14 cellular contexts compared by ENCODE assay signal in the genomic region with DNA sequence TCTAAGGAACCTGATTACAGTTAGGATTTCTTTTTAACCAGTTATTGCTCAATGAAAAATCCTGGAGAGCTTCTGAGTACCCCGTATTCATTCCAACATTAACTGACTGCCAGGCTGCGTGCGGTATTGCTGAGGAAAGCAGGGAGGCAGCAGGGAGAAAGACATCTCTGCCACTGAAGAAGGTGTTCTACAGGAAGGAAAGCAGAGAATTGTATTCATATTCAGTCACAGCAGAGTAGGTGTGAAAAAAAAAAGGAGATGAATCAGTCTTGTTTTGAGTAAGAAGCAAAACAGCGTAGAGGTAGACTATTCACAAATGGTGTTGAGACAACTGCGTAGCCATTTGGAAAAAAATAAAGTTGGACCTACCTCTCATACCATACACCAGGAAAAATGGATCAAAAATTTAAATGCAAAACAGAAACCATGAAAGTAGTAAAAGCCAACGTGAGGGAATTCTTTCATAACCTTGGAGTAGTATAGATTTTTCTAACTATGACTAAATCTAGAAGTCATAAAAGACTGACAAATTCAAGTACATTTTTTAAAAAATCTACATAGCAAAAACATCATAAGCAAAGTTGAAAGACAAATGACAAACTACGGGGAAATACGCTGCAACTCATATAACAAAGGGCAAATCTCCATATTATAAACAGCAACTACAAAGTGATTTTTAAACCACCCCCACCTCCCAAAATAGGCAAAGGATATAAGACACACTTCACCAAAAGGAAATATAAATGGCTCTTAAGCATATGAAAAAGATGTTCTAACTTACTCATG. TPM values are rescaled to one million over a fixed set of nuclear protein-coding genes. Genes with fewer than 3 reads are reported as not detected.
DNase-seq lines count a peak whose midpoint lies in the region; ATAC-seq lines count a peak whose summit lies in the region.
"Had no signal": no experiment of that assay in that cellular context is flagged by ENCODE, and none has a peak within 500 bp of the region (broad histone marks: within the 10 kb centered on the region; RNA-seq: fewer than 3 reads in every experiment).

No MANE protein-coding gene starts in this region.

- 93% methylated on average over 8 of the region's 8 CpGs for WGBS in right cardiac atrium

- no peaks in the 10 kb centered on the region for H3K27me3 ChIP-seq in right cardiac atrium (ENCODE audit: control insufficient read depth, insufficient read depth)

- ATAC-seq in GM21619 (IDR thresholded peaks at IDR 0.05; ENCODE audit: unreplicated experiment) (peak; percentile 69), HG03442 (IDR thresholded peaks at IDR 0.05; ENCODE audit: unreplicated experiment) (peak; percentile 81), GM21367 (IDR thresholded peaks at IDR 0.05; ENCODE audit: unreplicated experiment) (no peak), right cardiac atrium (no peak)
- ATAC-seq in natural killer cell treated with Interleukin-12 subunit alpha and Interleukin-12 subunit beta and Interleukin-15 and Interleukin-18, amount 100 ng/mL, for 72 hours = peak; percentile 87 to 89
- ATAC-seq: A549, left colon had no signal

- H3K9me3 ChIP-seq in right cardiac atrium (ENCODE audit: control insufficient read depth, low read length) = no peaks in the 10 kb centered on the region
- H3K9me3 ChIP-seq: A549 had no signal

- in situ Hi-C loops in KBM-7 (cut with MboI; ENCODE audit: low pct_unique_long_range_greater_than_20kb, low sequenced_read_pairs) = no loop called here

- peak overlapping the region; percentile 6 for H3K4me3 Mint-ChIP-seq in activated CD4-positive, alpha-beta T cell treated with anti-CD3 and anti-CD28 coated beads, Interleukin-2, amount 10 ng/mL, durations not matched to agents 24 days and 14 days
- H3K4me3 Mint-ChIP-seq in natural killer cell treated with Interleukin-12 subunit alpha and Interleukin-12 subunit beta and Interleukin-15 and Interleukin-18, amount 100 ng/mL, for 72 hours = peak overlapping the region; percentile 59
- H3K4me3 Mint-ChIP-seq: activated naive CD8-positive, alpha-beta T cell treated with anti-CD3 and anti-CD28 coated beads, Interleukin-2, amount 10 ng/mL, durations not matched to agents 7 days and 5 days had no signal

- DNase-seq in activated CD4-positive, alpha-beta T cell treated with anti-CD3 and anti-CD28 coated beads, Interleukin-2, amount 10 ng/mL, durations not matched to agents 24 days and 14 days = no peak
- DNase-seq in activated CD4-positive, alpha-beta T cell treated with anti-CD3 and anti-CD28 coated beads, Interleukin-2, amount 50 U/mL, for 48 hours = no peak
- no peak for DNase-seq in natural killer cell treated with Interleukin-12 subunit alpha and Interleukin-12 subunit beta and Interleukin-15 and Interleukin-18, amount 100 ng/mL, for 72 hours (ENCODE audit: low spot score)
- DNase-seq in KBM-7 (no peak), right cardiac atrium (no peak)
- DNase-seq: activated naive CD8-positive, alpha-beta T cell treated with anti-CD3 and anti-CD28 coated beads, Interleukin-2, amount 10 ng/mL, durations not matched to agents 7 days and 5 days; foreskin melanocyte; left colon; NCI-H345; small intestine had no signal

- H3K4me1 Mint-ChIP-seq in activated CD4-positive, alpha-beta T cell treated with anti-CD3 and anti-CD28 coated beads, Interleukin-2, amount 10 ng/mL, durations not matched to agents 24 days and 14 days = peaks cover 32% of the 10 kb centered on the region
- H3K4me1 Mint-ChIP-seq in natural killer cell treated with Interleukin-12 subunit alpha and Interleukin-12 subunit beta and Interleukin-15 and Interleukin-18, amount 100 ng/mL, for 72 hours (ENCODE audit: low read depth in 2 of 2) = peaks cover 19 to 30% of the 10 kb centered on the region in 2 donors

- H3K4me1 ChIP-seq in right cardiac atrium (ENCODE audit: control insufficient read depth, insufficient read depth, low read length) = no peaks in the 10 kb centered on the region
- H3K4me1 ChIP-seq: A549 had no signal

- H3K9me3 Mint-ChIP-seq in activated CD4-positive, alpha-beta T cell treated with anti-CD3 and anti-CD28 coated beads, Interleukin-2, amount 10 ng/mL, durations not matched to agents 24 days and 14 days = no peaks in the 10 kb centered on the region
- no peaks in the 10 kb centered on the region for H3K9me3 Mint-ChIP-seq in natural killer cell treated with Interleukin-12 subunit alpha and Interleukin-12 subunit beta and Interleukin-15 and Interleukin-18, amount 100 ng/mL, for 72 hours
- H3K9me3 Mint-ChIP-seq: activated naive CD8-positive, alpha-beta T cell treated with anti-CD3 and anti-CD28 coated beads, Interleukin-2, amount 10 ng/mL, durations not matched to agents 7 days and 5 days had no signal

- H3K27ac Mint-ChIP-seq in activated CD4-positive, alpha-beta T cell treated with anti-CD3 and anti-CD28 coated beads, Interleukin-2, amount 10 ng/mL, durations not matched to agents 24 days and 14 days = peak overlapping the region; percentile 73
- peak overlapping the region; percentile 24 to 66 for H3K27ac Mint-ChIP-seq in natural killer cell treated with Interleukin-12 subunit alpha and Interleukin-12 subunit beta and Interleukin-15 and Interleukin-18, amount 100 ng/mL, for 72 hours
- H3K27ac Mint-ChIP-seq: activated naive CD8-positive, alpha-beta T cell treated with anti-CD3 and anti-CD28 coated beads, Interleukin-2, amount 10 ng/mL, durations not matched to agents 7 days and 5 days had no signal

- intact Hi-C loops in activated CD4-positive, alpha-beta T cell treated with anti-CD3 and anti-CD28 coated beads, Interleukin-2, amount 10 ng/mL, durations not matched to agents 24 days and 14 days (cut with micrococcal nuclease) = loop anchor here (1.0 to 10.0 kb wide), 4 partner anchors 8 to 513 kb away; no protein-coding TSS in a partner anchor
- intact Hi-C loops in right cardiac atrium (cut with DNase I) = loop anchor here in 1 of 4 donors (10.0 kb wide), 1 partner anchor 627 kb away; no protein-coding TSS in a partner anchor

- H3K4me3 ChIP-seq in right cardiac atrium (ENCODE audit: low read length) = no peak overlapping the region
- H3K4me3 ChIP-seq: A549 had no signal

- no peak overlapping the region for H3K27ac ChIP-seq in right cardiac atrium (ENCODE audit: low read length)
- H3K27ac ChIP-seq: A549 had no signal

- H3K36me3 Mint-ChIP-seq in activated CD4-positive, alpha-beta T cell treated with anti-CD3 and anti-CD28 coated beads, Interleukin-2, amount 10 ng/mL, durations not matched to agents 24 days and 14 days (ENCODE audit: low read depth) = no peaks in the 10 kb centered on the region
- no peaks in the 10 kb centered on the region for H3K36me3 Mint-ChIP-seq in natural killer cell treated with Interleukin-12 subunit alpha and Interleukin-12 subunit beta and Interleukin-15 and Interleukin-18, amount 100 ng/mL, for 72 hours
- H3K36me3 Mint-ChIP-seq: activated naive CD8-positive, alpha-beta T cell treated with anti-CD3 and anti-CD28 coated beads, Interleukin-2, amount 10 ng/mL, durations not matched to agents 7 days and 5 days had no signal

- H3K27me3 Mint-ChIP-seq in activated CD4-positive, alpha-beta T cell treated with anti-CD3 and anti-CD28 coated beads, Interleukin-2, amount 10 ng/mL, durations not matched to agents 24 days and 14 days = peaks cover 35% of the 10 kb centered on the region
- H3K27me3 Mint-ChIP-seq in natural killer cell treated with Interleukin-12 subunit alpha and Interleukin-12 subunit beta and Interleukin-15 and Interleukin-18, amount 100 ng/mL, for 72 hours = peaks cover 0 to 9% of the 10 kb centered on the region in 2 donors

RNA-seq across cellular contexts. Expression of gene NR4A3, which starts 9.9 kb away (rescaled TPM):
- 51.1 and 52.8 TPM in 2 replicates for total RNA-seq in activated CD4-positive, alpha-beta T cell treated with anti-CD3 and anti-CD28 coated beads, Interleukin-2, amount 10 ng/mL, durations not matched to agents 24 days and 14 days
- total RNA-seq in natural killer cell treated with Interleukin-12 subunit alpha and Interleukin-12 subunit beta and Interleukin-15 and Interleukin-18, amount 100 ng/mL, for 72 hours = 1 to 10 TPM; 1.3 to 2.4 TPM
- 10 to 100 TPM in 1 of 4 donors, 1 to 10 TPM in 3; 4.1 to 98.5 (median 6.3) TPM for total RNA-seq in right cardiac atrium
- 57.4 TPM for polyA plus RNA-seq in right cardiac atrium

Comparison
In these comparisons a context has a peak if more than half of its experiments do, and no peak if none do; other contexts are left out.
1. ATAC-seq: peak in GM21619 (single experiment), HG03442 (single experiment) and natural killer cell treated with Interleukin-12 subunit alpha and Interleukin-12 subunit beta and Interleukin-15 and Interleukin-18, amount 100 ng/mL, for 72 hours (2 of 2); none in GM21367 (single experiment) and right cardiac atrium (0 of 2).